ENCODE assay signal across 8 cellular contexts in genomic region chr1:233904979-233905415, GRCh38. TPM values are rescaled to one million over a fixed set of nuclear protein-coding genes. Genes with fewer than 3 reads are reported as not detected.
DNase-seq lines count a peak whose midpoint lies in the region; ATAC-seq, FAIRE-seq and TF ChIP-seq lines count a peak whose summit lies in the region.
"Had no signal": no experiment of that assay in that cellular context is flagged by ENCODE, and none has a peak within 500 bp of the region (broad histone marks: within the 10 kb centered on the region; RNA-seq: fewer than 3 reads in every experiment).

No MANE protein-coding gene starts in this region.

- peaks cover 18% of the 10 kb centered on the region for H3K79me2 ChIP-seq in astrocyte (ENCODE audit: insufficient read depth, low read length)
- no peaks in the 10 kb centered on the region for H3K79me2 ChIP-seq in smooth muscle cell (ENCODE audit: low read depth)

- peak overlapping the region; percentile 74 for H2AFZ ChIP-seq in astrocyte (ENCODE audit: low read depth, low read length)
- peak overlapping the region; percentile 22 for H2AFZ ChIP-seq in smooth muscle cell (ENCODE audit: low read depth)

- no peak for ATAC-seq in HG03097 (IDR thresholded peaks at IDR 0.05; ENCODE audit: low FRiP score, unreplicated experiment)
- no peak for ATAC-seq in GM19395 (IDR thresholded peaks at IDR 0.05; ENCODE audit: unreplicated experiment)

- peak overlapping the region; percentile 37 for H3K27ac ChIP-seq in astrocyte (ENCODE audit: low read depth, low read length)
- H3K27ac ChIP-seq in iPS-18a (ENCODE audit: low read length), result no peak overlapping the region
- H3K27ac ChIP-seq in smooth muscle cell (ENCODE audit: low read depth), result no peak overlapping the region
- H3K27ac ChIP-seq in effector memory CD4-positive, alpha-beta T cell (ENCODE audit: insufficient read depth, low read length, poor library complexity, severe bottlenecking), result no peak overlapping the region

- WGBS in smooth muscle cell (ENCODE audit: low lambda C conversion rate), result under 1% methylated on average over 35 of the region's 43 CpGs

- H3K4me3 Mint-ChIP-seq in astrocyte (ENCODE audit: unreplicated experiment), result peak overlapping the region; percentile 77

- H3K9ac ChIP-seq in astrocyte (ENCODE audit: low read length) (peak overlapping the region; percentile 77), iPS-18a (ENCODE audit: low read length) (no peak overlapping the region), smooth muscle cell (ENCODE audit: low read depth) (no peak overlapping the region)

- no peaks in the 10 kb centered on the region for H3F3A ChIP-seq in smooth muscle cell (ENCODE audit: low read depth)

- H3K27me3 Mint-ChIP-seq in astrocyte (ENCODE audit: low read depth, unreplicated experiment), result peaks cover 33% of the 10 kb centered on the region

- DNase-seq in HK-2 (ENCODE audit: unreplicated experiment) (peak; percentile 75), astrocyte (ENCODE audit: low read depth) (peak; percentile 51), smooth muscle cell (lab: John Stamatoyannopoulos, UW; ENCODE audit: unreplicated experiment) (no peak)
- no peak for DNase-seq in effector memory CD4-positive, alpha-beta T cell
- DNase-seq: activated T-cell treated with anti-CD3 and anti-CD28 coated beads, Interleukin-2, amount 50 U/mL, for 1 hour had no signal

- H3K27ac Mint-ChIP-seq in astrocyte (ENCODE audit: unreplicated experiment), result no peak overlapping the region

- peaks cover 1% of the 10 kb centered on the region for H3K36me3 Mint-ChIP-seq in astrocyte (ENCODE audit: low read depth, unreplicated experiment)

- H3K4me1 ChIP-seq in astrocyte (ENCODE audit: insufficient read depth, low read length) (peaks cover 7% of the 10 kb centered on the region), iPS-18a (ENCODE audit: control insufficient read depth, low read depth, low read length) (no peaks in the 10 kb centered on the region), smooth muscle cell (ENCODE audit: low read depth) (no peaks in the 10 kb centered on the region)
- H3K4me1 ChIP-seq in effector memory CD4-positive, alpha-beta T cell (ENCODE audit: control insufficient read depth, insufficient read depth, low read length, poor library complexity, severe bottlenecking), result peaks cover 3% of the 10 kb centered on the region

- H3K4me2 ChIP-seq in astrocyte (ENCODE audit: low read length), result peak overlapping the region; percentile 89
- peak overlapping the region; percentile 89 for H3K4me2 ChIP-seq in smooth muscle cell

- H3K36me3 ChIP-seq in astrocyte (ENCODE audit: insufficient read depth, low read length) (no peaks in the 10 kb centered on the region), iPS-18a (ENCODE audit: control insufficient read depth, low read depth, low read length) (no peaks in the 10 kb centered on the region), smooth muscle cell (ENCODE audit: low read depth) (no peaks in the 10 kb centered on the region)
- no peaks in the 10 kb centered on the region for H3K36me3 ChIP-seq in effector memory CD4-positive, alpha-beta T cell (ENCODE audit: control insufficient read depth, insufficient read depth, low read length)

- H3K9me3 ChIP-seq in astrocyte (ENCODE audit: insufficient read depth, low read depth, low read length) (no peaks in the 10 kb centered on the region), iPS-18a (ENCODE audit: control insufficient read depth, low read depth, low read length) (no peaks in the 10 kb centered on the region), smooth muscle cell (replicated peaks; ENCODE audit: low read depth) (no peaks in the 10 kb centered on the region)
- H3K9me3 ChIP-seq in effector memory CD4-positive, alpha-beta T cell (ENCODE audit: control insufficient read depth, low read length), result no peaks in the 10 kb centered on the region

- H3K9me3 Mint-ChIP-seq in astrocyte (ENCODE audit: unreplicated experiment), result peaks cover 2% of the 10 kb centered on the region

- FAIRE-seq in astrocyte (lab: Jason Lieb, UNC), result no peak

- TF ChIP-seq CTCF in astrocyte (IDR thresholded peaks at IDR 0.05; ENCODE audit: insufficient read depth, low read depth, low read length) (no peak), smooth muscle cell (IDR thresholded peaks at IDR 0.05; ENCODE audit: borderline replicate concordance, insufficient read depth, poor library complexity, severe bottlenecking) (no peak)

- H3K4me3 ChIP-seq in astrocyte (ENCODE audit: insufficient read depth, low read depth, low read length) (peak overlapping the region; percentile 60), iPS-18a (ENCODE audit: low read length) (peak overlapping the region; percentile 64), smooth muscle cell (peak overlapping the region; percentile 57)
- H3K4me3 ChIP-seq in effector memory CD4-positive, alpha-beta T cell (ENCODE audit: insufficient read depth, low read depth, low read length, poor library complexity, severe bottlenecking), result no peak overlapping the region

- H3K4me1 Mint-ChIP-seq in astrocyte (ENCODE audit: low read depth, unreplicated experiment), result peaks cover 16% of the 10 kb centered on the region

- H3K27me3 ChIP-seq in astrocyte (ENCODE audit: insufficient read depth, low read length) (peaks cover 2% of the 10 kb centered on the region), iPS-18a (ENCODE audit: control insufficient read depth, insufficient read depth, low read length) (peaks cover 63% of the 10 kb centered on the region), smooth muscle cell (ENCODE audit: low read depth) (peaks cover 76% of the 10 kb centered on the region)
- H3K27me3 ChIP-seq in effector memory CD4-positive, alpha-beta T cell (replicated peaks; ENCODE audit: control insufficient read depth, insufficient read depth, low read length, poor library complexity, severe bottlenecking), result no peaks in the 10 kb centered on the region

- H4K20me1 ChIP-seq in astrocyte (ENCODE audit: insufficient read depth, low read length) (no peaks in the 10 kb centered on the region), smooth muscle cell (ENCODE audit: low read depth) (no peaks in the 10 kb centered on the region)

RNA-seq across cellular contexts. Expression of gene SLC35F3, which starts 0.5 kb away (rescaled TPM):
- 0.38 and 0.57 TPM in 2 replicates for total RNA-seq in astrocyte
- 0.31 and 2.4 TPM in 2 replicates for total RNA-seq in smooth muscle cell
- polyA plus RNA-seq in smooth muscle cell, result 0.66 and 1.8 TPM in 2 replicates

Comparison
In these comparisons a context has a peak if more than half of its experiments do, and no peak if none do; other contexts are left out.
1. DNase-seq: peak in HK-2 (single experiment) and astrocyte (single experiment); none in smooth muscle cell (single experiment) and effector memory CD4-positive, alpha-beta T cell (0 of 3).